Comparison of ENCODE assay signal across 1 cellular context in the genomic region with DNA sequence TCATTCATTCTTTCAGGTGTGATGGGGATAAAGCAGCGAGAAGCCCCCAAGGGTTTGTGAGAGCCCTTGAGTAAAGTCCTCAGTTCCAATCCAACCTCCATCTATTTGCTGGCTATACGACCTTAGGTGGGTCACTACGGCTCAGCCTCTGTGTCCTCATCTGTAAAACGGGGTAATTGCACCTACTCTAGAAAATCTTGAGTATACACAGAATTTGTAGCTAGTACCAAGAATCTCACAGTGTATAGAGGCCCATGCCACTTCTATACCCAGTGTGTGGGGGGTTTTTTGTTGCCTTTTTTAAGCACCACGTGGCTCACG.
TF ChIP-seq lines count a peak whose summit lies in the region.

No MANE protein-coding gene starts in this region.

TF ChIP-seq in GM23338, 12 proteins besides CTCF, POLR2A, EP300 and RAD21 (continued from another document):
- TF ChIP-seq, protein P1, sequence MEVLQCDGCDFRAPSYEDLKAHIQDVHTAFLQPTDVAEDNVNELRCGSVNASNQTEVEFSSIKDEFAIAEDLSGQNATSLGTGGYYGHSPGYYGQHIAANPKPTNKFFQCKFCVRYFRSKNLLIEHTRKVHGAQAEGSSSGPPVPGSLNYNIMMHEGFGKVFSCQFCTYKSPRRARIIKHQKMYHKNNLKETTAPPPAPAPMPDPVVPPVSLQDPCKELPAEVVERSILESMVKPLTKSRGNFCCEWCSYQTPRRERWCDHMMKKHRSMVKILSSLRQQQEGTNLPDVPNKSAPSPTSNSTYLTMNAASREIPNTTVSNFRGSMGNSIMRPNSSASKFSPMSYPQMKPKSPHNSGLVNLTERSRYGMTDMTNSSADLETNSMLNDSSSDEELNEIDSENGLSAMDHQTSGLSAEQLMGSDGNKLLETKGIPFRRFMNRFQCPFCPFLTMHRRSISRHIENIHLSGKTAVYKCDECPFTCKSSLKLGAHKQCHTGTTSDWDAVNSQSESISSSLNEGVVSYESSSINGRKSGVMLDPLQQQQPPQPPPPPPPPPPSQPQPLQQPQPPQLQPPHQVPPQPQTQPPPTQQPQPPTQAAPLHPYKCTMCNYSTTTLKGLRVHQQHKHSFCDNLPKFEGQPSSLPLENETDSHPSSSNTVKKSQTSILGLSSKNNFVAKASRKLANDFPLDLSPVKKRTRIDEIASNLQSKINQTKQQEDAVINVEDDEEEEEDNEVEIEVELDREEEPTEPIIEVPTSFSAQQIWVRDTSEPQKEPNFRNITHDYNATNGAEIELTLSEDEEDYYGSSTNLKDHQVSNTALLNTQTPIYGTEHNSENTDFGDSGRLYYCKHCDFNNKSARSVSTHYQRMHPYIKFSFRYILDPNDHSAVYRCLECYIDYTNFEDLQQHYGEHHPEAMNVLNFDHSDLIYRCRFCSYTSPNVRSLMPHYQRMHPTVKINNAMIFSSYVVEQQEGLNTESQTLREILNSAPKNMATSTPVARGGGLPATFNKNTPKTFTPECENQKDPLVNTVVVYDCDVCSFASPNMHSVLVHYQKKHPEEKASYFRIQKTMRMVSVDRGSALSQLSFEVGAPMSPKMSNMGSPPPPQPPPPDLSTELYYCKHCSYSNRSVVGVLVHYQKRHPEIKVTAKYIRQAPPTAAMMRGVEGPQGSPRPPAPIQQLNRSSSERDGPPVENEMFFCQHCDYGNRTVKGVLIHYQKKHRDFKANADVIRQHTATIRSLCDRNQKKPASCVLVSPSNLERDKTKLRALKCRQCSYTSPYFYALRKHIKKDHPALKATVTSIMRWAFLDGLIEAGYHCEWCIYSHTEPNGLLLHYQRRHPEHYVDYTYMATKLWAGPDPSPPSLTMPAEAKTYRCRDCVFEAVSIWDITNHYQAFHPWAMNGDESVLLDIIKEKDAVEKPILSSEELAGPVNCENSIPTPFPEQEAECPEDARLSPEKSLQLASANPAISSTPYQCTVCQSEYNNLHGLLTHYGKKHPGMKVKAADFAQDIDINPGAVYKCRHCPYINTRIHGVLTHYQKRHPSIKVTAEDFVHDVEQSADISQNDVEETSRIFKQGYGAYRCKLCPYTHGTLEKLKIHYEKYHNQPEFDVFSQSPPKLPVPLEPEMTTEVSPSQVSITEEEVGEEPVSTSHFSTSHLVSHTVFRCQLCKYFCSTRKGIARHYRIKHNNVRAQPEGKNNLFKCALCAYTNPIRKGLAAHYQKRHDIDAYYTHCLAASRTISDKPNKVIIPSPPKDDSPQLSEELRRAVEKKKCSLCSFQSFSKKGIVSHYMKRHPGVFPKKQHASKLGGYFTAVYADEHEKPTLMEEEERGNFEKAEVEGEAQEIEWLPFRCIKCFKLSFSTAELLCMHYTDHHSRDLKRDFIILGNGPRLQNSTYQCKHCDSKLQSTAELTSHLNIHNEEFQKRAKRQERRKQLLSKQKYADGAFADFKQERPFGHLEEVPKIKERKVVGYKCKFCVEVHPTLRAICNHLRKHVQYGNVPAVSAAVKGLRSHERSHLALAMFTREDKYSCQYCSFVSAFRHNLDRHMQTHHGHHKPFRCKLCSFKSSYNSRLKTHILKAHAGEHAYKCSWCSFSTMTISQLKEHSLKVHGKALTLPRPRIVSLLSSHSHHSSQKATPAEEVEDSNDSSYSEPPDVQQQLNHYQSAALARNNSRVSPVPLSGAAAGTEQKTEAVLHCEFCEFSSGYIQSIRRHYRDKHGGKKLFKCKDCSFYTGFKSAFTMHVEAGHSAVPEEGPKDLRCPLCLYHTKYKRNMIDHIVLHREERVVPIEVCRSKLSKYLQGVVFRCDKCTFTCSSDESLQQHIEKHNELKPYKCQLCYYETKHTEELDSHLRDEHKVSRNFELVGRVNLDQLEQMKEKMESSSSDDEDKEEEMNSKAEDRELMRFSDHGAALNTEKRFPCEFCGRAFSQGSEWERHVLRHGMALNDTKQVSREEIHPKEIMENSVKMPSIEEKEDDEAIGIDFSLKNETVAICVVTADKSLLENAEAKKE (CRISPR knock-in tag; IDR thresholded peaks at IDR 0.05), result no peak
- TF ChIP-seq NANOG (IDR thresholded peaks at IDR 0.05; ENCODE audit: borderline replicate concordance) (no peak), JUNB (IDR thresholded peaks at IDR 0.05; ENCODE audit: unreplicated experiment) (no peak), ZNF331 (CRISPR knock-in tag; IDR thresholded peaks at IDR 0.05; ENCODE audit: low read depth) (no peak), POLR2AphosphoS5 (IDR thresholded peaks at IDR 0.05; ENCODE audit: low read depth) (no peak), ZNF114 (CRISPR knock-in tag; IDR thresholded peaks at IDR 0.05) (no peak), EZH2phosphoT487 (IDR thresholded peaks at IDR 0.05; ENCODE audit: unreplicated experiment) (no peak), EZH2 (IDR thresholded peaks at IDR 0.05; ENCODE audit: low read depth, unreplicated experiment) (no peak)
- TF ChIP-seq, protein P2, sequence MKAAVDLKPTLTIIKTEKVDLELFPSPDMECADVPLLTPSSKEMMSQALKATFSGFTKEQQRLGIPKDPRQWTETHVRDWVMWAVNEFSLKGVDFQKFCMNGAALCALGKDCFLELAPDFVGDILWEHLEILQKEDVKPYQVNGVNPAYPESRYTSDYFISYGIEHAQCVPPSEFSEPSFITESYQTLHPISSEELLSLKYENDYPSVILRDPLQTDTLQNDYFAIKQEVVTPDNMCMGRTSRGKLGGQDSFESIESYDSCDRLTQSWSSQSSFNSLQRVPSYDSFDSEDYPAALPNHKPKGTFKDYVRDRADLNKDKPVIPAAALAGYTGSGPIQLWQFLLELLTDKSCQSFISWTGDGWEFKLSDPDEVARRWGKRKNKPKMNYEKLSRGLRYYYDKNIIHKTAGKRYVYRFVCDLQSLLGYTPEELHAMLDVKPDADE (IDR thresholded peaks at IDR 0.05), result no peak
- TF ChIP-seq, protein P3, sequence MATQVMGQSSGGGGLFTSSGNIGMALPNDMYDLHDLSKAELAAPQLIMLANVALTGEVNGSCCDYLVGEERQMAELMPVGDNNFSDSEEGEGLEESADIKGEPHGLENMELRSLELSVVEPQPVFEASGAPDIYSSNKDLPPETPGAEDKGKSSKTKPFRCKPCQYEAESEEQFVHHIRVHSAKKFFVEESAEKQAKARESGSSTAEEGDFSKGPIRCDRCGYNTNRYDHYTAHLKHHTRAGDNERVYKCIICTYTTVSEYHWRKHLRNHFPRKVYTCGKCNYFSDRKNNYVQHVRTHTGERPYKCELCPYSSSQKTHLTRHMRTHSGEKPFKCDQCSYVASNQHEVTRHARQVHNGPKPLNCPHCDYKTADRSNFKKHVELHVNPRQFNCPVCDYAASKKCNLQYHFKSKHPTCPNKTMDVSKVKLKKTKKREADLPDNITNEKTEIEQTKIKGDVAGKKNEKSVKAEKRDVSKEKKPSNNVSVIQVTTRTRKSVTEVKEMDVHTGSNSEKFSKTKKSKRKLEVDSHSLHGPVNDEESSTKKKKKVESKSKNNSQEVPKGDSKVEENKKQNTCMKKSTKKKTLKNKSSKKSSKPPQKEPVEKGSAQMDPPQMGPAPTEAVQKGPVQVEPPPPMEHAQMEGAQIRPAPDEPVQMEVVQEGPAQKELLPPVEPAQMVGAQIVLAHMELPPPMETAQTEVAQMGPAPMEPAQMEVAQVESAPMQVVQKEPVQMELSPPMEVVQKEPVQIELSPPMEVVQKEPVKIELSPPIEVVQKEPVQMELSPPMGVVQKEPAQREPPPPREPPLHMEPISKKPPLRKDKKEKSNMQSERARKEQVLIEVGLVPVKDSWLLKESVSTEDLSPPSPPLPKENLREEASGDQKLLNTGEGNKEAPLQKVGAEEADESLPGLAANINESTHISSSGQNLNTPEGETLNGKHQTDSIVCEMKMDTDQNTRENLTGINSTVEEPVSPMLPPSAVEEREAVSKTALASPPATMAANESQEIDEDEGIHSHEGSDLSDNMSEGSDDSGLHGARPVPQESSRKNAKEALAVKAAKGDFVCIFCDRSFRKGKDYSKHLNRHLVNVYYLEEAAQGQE (IDR thresholded peaks at IDR 0.05; ENCODE audit: unreplicated experiment), result no peak
